Comparison of ENCODE assay signal across 13 cellular contexts in the genomic region with DNA sequence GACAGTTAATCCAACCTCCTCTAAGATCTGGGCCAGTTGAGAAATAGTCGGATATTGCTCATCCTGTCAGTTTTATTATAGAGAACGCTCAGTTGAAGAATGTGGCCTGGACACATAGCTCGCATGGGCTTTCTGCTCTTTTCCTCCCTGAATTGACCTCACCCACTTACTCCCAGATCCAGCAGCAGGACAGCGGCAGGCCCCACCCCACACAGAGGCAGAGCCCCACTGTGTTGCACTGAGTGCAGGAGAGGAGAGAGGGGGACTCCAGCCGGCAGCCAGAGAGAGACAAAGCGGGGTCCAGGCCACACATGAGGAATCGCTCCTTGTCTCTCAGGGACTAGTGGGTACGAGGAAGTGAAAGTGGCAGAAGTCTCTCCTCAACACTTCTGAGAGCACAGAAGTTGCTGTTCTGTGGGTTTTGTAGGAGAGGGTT.
DNase-seq lines count a peak whose midpoint lies in the region; ATAC-seq and TF ChIP-seq lines count a peak whose summit lies in the region.
"Had no signal": no experiment of that assay in that cellular context is flagged by ENCODE, and none has a peak within 500 bp of the region (broad histone marks: within the 10 kb centered on the region; RNA-seq: fewer than 3 reads in every experiment).

No MANE protein-coding gene starts in this region.

- H3K36me3 ChIP-seq in DOHH2 (ENCODE audit: control insufficient read depth, low read length) = peaks cover 6% of the 10 kb centered on the region; the same call in 1 of the 2 replicates
- H3K36me3 ChIP-seq: neutrophil had no signal

- peaks cover 16% of the 10 kb centered on the region for H3K4me1 ChIP-seq in DOHH2 (ENCODE audit: control insufficient read depth, low read length)

- no peak for TF ChIP-seq CTCF in DOHH2 (IDR thresholded peaks at IDR 0.05; ENCODE audit: low read depth, low read length, poor library complexity, severe bottlenecking)

- no peaks in the 10 kb centered on the region; the same call in 1 of the 2 replicates for H4K20me1 ChIP-seq in DOHH2 (ENCODE audit: control insufficient read depth, insufficient read depth, low read depth, low read length)

- H3K4me2 ChIP-seq in DOHH2 (ENCODE audit: low read length) = peak overlapping the region; percentile 44

- H3K4me1 Mint-ChIP-seq in naive B cell = peaks cover 15 to 22% (median 18%) of the 10 kb centered on the region in 3 donors
- no peaks in the 10 kb centered on the region for H3K4me1 Mint-ChIP-seq in T-helper 2 cell treated with Interferon-gamma antibody and Interleukin-4, amounts not matched to agents 5 μg/mL and 100 μg/mL, for 36 hours (ENCODE audit: low read depth)

- DNase-seq in SKM-1 treated with dmso at 0.1 percent for 144 hours (lab: John Stamatoyannopoulos, UW; ENCODE audit: unreplicated experiment) = peak; percentile 37
- DNase-seq in naive B cell = peak; percentile 33
- no peak for DNase-seq in NCI-H187 treated with DMSO at 0.1 percent for 48 hours (lab: John Stamatoyannopoulos, UW)
- no peak for DNase-seq in T-helper 2 cell treated with Interferon-gamma antibody and Interleukin-4, amounts not matched to agents 5 μg/mL and 100 μg/mL, for 36 hours (ENCODE audit: low spot score)
- DNase-seq in activated gamma-delta T cell treated with Interleukin-2 at 50 U/mL for 16 hours = no peak
- DNase-seq: activated CD4-positive, alpha-beta T cell treated with anti-CD3 and anti-CD28 coated beads for 1 hour; NCI-H774 had no signal

- H3F3A ChIP-seq in DOHH2 (ENCODE audit: control insufficient read depth, insufficient read depth) = no peaks in the 10 kb centered on the region

- peaks cover 0 to 15% of the 10 kb centered on the region in 2 donors for H3K36me3 Mint-ChIP-seq in naive B cell
- H3K36me3 Mint-ChIP-seq in T-helper 2 cell treated with Interferon-gamma antibody and Interleukin-4, amounts not matched to agents 5 μg/mL and 100 μg/mL, for 36 hours (ENCODE audit: low read depth) = no peaks in the 10 kb centered on the region

- H3K27ac Mint-ChIP-seq in naive B cell = peak overlapping the region in 1 of 6 donors; percentile 84
- H3K27ac Mint-ChIP-seq in T-helper 2 cell treated with Interferon-gamma antibody and Interleukin-4, amounts not matched to agents 5 μg/mL and 100 μg/mL, for 36 hours = no peak overlapping the region

- no peaks in the 10 kb centered on the region for H3K9me3 Mint-ChIP-seq in naive B cell
- H3K9me3 Mint-ChIP-seq in T-helper 2 cell treated with Interferon-gamma antibody and Interleukin-4, amounts not matched to agents 5 μg/mL and 100 μg/mL, for 36 hours = no peaks in the 10 kb centered on the region

- TF ChIP-seq POLR2A in GM18505 (IDR thresholded peaks at IDR 0.05; ENCODE audit: borderline replicate concordance, extremely low read depth, insufficient read depth, insufficient read length) = no peak

- H3K27ac ChIP-seq in DOHH2 (ENCODE audit: low read depth, low read length) = no peak overlapping the region
- H3K27ac ChIP-seq: C4-2B, HL-60, neutrophil had no signal

- H3K79me2 ChIP-seq in DOHH2 (ENCODE audit: control insufficient read depth, low read length) = no peaks in the 10 kb centered on the region

- no peaks in the 10 kb centered on the region for H3K27me3 Mint-ChIP-seq in naive B cell
- peaks cover 11% of the 10 kb centered on the region for H3K27me3 Mint-ChIP-seq in T-helper 2 cell treated with Interferon-gamma antibody and Interleukin-4, amounts not matched to agents 5 μg/mL and 100 μg/mL, for 36 hours (ENCODE audit: low read depth)

- H3K27me3 ChIP-seq in DOHH2 (ENCODE audit: control insufficient read depth, low read length) = no peaks in the 10 kb centered on the region
- H3K27me3 ChIP-seq: neutrophil had no signal

- ATAC-seq in HG02678 (IDR thresholded peaks at IDR 0.05; ENCODE audit: unreplicated experiment) (peak; percentile 66), naive B cell (ENCODE audit: low read depth in 2 of 2) (peak; percentile 96 to 98), GM18505 (IDR thresholded peaks at IDR 0.05; ENCODE audit: unreplicated experiment) (no peak)

- peak overlapping the region in 5 of 8 donors; percentile 39 to 73 (median 64) for H3K4me3 Mint-ChIP-seq in naive B cell
- no peak overlapping the region for H3K4me3 Mint-ChIP-seq in T-helper 2 cell treated with Interferon-gamma antibody and Interleukin-4, amounts not matched to agents 5 μg/mL and 100 μg/mL, for 36 hours

- no peaks in the 10 kb centered on the region for H3K9me3 ChIP-seq in DOHH2 (ENCODE audit: control insufficient read depth, insufficient read depth, low read length)
- H3K9me3 ChIP-seq: neutrophil had no signal

- 0 out of 2 replicates have a peak overlapping the region, but pooled peaks have one; percentile 5 for H3K4me3 ChIP-seq in DOHH2 (ENCODE audit: low read length)

- no peaks in the 10 kb centered on the region for H3K9me2 ChIP-seq in DOHH2 (replicated peaks; ENCODE audit: control insufficient read depth, low read length)

Comparison
In these comparisons a context has a peak if more than half of its experiments do, and no peak if none do; other contexts are left out.
1. DNase-seq: peak in SKM-1 treated with dmso at 0.1 percent for 144 hours (single experiment) and naive B cell (single experiment); none in NCI-H187 treated with DMSO at 0.1 percent for 48 hours (single experiment), T-helper 2 cell treated with Interferon-gamma antibody and Interleukin-4, amounts not matched to agents 5 μg/mL and 100 μg/mL, for 36 hours (single experiment) and activated gamma-delta T cell treated with Interleukin-2 at 50 U/mL for 16 hours (single experiment).